ENCODE assay signal across 1 cellular context in the genomic region with DNA sequence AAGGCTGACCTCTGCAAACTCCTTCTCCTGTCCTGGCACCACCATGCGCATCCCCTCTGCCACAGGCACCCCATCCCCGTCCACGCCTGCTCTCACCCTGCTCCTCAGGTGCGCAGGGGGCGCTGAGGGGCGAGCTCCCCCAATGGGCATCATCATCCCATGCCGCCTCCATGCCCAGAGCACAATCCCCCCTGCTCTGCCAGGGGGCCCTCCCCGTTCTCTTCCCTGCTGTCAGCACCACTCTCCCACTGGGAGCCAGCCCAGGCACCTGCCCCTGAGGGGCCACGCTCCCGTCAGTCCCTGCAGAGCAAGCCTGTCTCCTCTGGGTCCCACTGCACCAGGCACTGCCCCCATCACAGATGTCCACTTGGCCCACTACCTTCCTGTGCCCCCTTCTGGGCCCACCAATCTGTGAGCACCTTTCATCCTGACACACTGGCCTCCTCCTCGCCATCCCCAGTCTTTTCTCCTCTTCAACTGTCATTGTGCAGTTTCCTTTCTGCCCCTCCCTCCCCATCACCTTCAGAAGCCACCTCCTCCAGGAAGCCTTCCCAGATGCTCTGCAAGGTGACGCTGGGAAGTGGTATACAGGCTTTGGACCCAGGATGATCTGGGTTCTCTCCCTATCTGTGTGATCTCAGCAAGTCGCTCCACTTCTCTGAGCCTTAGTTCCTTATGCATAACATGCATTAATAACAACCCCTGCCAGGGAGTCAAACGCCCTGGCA.
TF ChIP-seq lines count a peak whose summit lies in the region.

No MANE protein-coding gene starts in this region.

TF ChIP-seq in HEK293, 187 proteins besides CTCF, POLR2A, EP300 and RAD21 (continued from another document):
- no peak for TF ChIP-seq ZNF660 (tag by site-specific recombination; IDR thresholded peaks at IDR 0.05)
- peak; percentile 94 for TF ChIP-seq ZIC2 (tag by site-specific recombination; IDR thresholded peaks at IDR 0.05)
- TF ChIP-seq, protein P1, sequence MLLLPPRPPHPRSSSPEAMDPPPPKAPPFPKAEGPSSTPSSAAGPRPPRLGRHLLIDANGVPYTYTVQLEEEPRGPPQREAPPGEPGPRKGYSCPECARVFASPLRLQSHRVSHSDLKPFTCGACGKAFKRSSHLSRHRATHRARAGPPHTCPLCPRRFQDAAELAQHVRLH (tag by site-specific recombination; IDR thresholded peaks at IDR 0.05) = 0 out of 2 replicates have a peak, but pooled peaks have one; percentile 12
- TF ChIP-seq ZNF350 (tag by site-specific recombination; IDR thresholded peaks at IDR 0.05) = no peak
- TF ChIP-seq ZNF248 (tag by site-specific recombination; IDR thresholded peaks at IDR 0.05) = no peak
- TF ChIP-seq ZNF792 (tag by site-specific recombination; IDR thresholded peaks at IDR 0.05) = no peak
- TF ChIP-seq, protein P2, sequence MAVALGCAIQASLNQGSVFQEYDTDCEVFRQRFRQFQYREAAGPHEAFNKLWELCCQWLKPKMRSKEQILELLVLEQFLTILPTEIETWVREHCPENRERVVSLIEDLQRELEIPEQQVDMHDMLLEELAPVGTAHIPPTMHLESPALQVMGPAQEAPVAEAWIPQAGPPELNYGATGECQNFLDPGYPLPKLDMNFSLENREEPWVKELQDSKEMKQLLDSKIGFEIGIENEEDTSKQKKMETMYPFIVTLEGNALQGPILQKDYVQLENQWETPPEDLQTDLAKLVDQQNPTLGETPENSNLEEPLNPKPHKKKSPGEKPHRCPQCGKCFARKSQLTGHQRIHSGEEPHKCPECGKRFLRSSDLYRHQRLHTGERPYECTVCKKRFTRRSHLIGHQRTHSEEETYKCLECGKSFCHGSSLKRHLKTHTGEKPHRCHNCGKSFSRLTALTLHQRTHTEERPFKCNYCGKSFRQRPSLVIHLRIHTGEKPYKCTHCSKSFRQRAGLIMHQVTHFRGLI (tag by site-specific recombination; IDR thresholded peaks at IDR 0.05) = no peak
- TF ChIP-seq ZNF645 (tag by site-specific recombination; IDR thresholded peaks at IDR 0.05) = no peak
- no peak for TF ChIP-seq ZBTB17 (tag by site-specific recombination; IDR thresholded peaks at IDR 0.05)
- no peak for TF ChIP-seq GLI2 (tag by site-specific recombination; IDR thresholded peaks at IDR 0.05; ENCODE audit: borderline replicate concordance, low read depth)
- no peak for TF ChIP-seq ZFP41 (tag by site-specific recombination; IDR thresholded peaks at IDR 0.05; ENCODE audit: borderline replicate concordance)
- TF ChIP-seq ZNF37A (tag by site-specific recombination; IDR thresholded peaks at IDR 0.05) = no peak
- no peak for TF ChIP-seq ZNF768 (tag by site-specific recombination; IDR thresholded peaks at IDR 0.05)
- no peak for TF ChIP-seq ZNF311 (tag by site-specific recombination; IDR thresholded peaks at IDR 0.05; ENCODE audit: borderline replicate concordance)
- peak; percentile 81 for TF ChIP-seq GLIS1 (tag by site-specific recombination; IDR thresholded peaks at IDR 0.05)
- no peak for TF ChIP-seq ZNF112 (tag by site-specific recombination; IDR thresholded peaks at IDR 0.05)
- TF ChIP-seq, protein P3, sequence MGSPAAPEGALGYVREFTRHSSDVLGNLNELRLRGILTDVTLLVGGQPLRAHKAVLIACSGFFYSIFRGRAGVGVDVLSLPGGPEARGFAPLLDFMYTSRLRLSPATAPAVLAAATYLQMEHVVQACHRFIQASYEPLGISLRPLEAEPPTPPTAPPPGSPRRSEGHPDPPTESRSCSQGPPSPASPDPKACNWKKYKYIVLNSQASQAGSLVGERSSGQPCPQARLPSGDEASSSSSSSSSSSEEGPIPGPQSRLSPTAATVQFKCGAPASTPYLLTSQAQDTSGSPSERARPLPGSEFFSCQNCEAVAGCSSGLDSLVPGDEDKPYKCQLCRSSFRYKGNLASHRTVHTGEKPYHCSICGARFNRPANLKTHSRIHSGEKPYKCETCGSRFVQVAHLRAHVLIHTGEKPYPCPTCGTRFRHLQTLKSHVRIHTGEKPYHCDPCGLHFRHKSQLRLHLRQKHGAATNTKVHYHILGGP (tag by site-specific recombination; IDR thresholded peaks at IDR 0.05) = no peak
- no peak for TF ChIP-seq BCL11B (tag by site-specific recombination; IDR thresholded peaks at IDR 0.05; ENCODE audit: low read depth)
- TF ChIP-seq ZNF670 (tag by site-specific recombination; IDR thresholded peaks at IDR 0.05; ENCODE audit: low read depth) = no peak
- no peak for TF ChIP-seq ZNF701 (tag by site-specific recombination; IDR thresholded peaks at IDR 0.05)
- TF ChIP-seq ZSCAN30 (tag by site-specific recombination; IDR thresholded peaks at IDR 0.05) = no peak
- 0 out of 2 replicates have a peak, but pooled peaks have one; percentile 28 for TF ChIP-seq ZNF223 (tag by site-specific recombination; IDR thresholded peaks at IDR 0.05)
- no peak for TF ChIP-seq ZNF518A (tag by site-specific recombination; conservative IDR thresholded peaks at IDR 0.05; ENCODE audit: low read depth)
- no peak for TF ChIP-seq ZNF560 (tag by site-specific recombination; IDR thresholded peaks at IDR 0.05; ENCODE audit: borderline replicate concordance)
- no peak for TF ChIP-seq ZNF837 (tag by site-specific recombination; IDR thresholded peaks at IDR 0.05)
- TF ChIP-seq, protein P4, sequence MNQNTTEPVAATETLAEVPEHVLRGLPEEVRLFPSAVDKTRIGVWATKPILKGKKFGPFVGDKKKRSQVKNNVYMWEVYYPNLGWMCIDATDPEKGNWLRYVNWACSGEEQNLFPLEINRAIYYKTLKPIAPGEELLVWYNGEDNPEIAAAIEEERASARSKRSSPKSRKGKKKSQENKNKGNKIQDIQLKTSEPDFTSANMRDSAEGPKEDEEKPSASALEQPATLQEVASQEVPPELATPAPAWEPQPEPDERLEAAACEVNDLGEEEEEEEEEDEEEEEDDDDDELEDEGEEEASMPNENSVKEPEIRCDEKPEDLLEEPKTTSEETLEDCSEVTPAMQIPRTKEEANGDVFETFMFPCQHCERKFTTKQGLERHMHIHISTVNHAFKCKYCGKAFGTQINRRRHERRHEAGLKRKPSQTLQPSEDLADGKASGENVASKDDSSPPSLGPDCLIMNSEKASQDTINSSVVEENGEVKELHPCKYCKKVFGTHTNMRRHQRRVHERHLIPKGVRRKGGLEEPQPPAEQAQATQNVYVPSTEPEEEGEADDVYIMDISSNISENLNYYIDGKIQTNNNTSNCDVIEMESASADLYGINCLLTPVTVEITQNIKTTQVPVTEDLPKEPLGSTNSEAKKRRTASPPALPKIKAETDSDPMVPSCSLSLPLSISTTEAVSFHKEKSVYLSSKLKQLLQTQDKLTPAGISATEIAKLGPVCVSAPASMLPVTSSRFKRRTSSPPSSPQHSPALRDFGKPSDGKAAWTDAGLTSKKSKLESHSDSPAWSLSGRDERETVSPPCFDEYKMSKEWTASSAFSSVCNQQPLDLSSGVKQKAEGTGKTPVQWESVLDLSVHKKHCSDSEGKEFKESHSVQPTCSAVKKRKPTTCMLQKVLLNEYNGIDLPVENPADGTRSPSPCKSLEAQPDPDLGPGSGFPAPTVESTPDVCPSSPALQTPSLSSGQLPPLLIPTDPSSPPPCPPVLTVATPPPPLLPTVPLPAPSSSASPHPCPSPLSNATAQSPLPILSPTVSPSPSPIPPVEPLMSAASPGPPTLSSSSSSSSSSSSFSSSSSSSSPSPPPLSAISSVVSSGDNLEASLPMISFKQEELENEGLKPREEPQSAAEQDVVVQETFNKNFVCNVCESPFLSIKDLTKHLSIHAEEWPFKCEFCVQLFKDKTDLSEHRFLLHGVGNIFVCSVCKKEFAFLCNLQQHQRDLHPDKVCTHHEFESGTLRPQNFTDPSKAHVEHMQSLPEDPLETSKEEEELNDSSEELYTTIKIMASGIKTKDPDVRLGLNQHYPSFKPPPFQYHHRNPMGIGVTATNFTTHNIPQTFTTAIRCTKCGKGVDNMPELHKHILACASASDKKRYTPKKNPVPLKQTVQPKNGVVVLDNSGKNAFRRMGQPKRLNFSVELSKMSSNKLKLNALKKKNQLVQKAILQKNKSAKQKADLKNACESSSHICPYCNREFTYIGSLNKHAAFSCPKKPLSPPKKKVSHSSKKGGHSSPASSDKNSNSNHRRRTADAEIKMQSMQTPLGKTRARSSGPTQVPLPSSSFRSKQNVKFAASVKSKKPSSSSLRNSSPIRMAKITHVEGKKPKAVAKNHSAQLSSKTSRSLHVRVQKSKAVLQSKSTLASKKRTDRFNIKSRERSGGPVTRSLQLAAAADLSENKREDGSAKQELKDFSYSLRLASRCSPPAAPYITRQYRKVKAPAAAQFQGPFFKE (tag by site-specific recombination; IDR thresholded peaks at IDR 0.05; ENCODE audit: borderline replicate concordance) = no peak
- TF ChIP-seq ZNF146 (tag by site-specific recombination; IDR thresholded peaks at IDR 0.05) = no peak
- no peak for TF ChIP-seq ZNF416 (tag by site-specific recombination; IDR thresholded peaks at IDR 0.05)
- no peak for TF ChIP-seq YY2 (tag by site-specific recombination; IDR thresholded peaks at IDR 0.05)
- no peak for TF ChIP-seq ZNF169 (tag by site-specific recombination; IDR thresholded peaks at IDR 0.05)
- TF ChIP-seq GLIS2 (tag by site-specific recombination; IDR thresholded peaks at IDR 0.05) = peak; percentile 50; the same call in 1 of the 2 replicates
- TF ChIP-seq PBX3 (CRISPR knock-in tag; IDR thresholded peaks at IDR 0.05) = no peak
